ENCODE assay signal across 30 cellular contexts in the genomic region with DNA sequence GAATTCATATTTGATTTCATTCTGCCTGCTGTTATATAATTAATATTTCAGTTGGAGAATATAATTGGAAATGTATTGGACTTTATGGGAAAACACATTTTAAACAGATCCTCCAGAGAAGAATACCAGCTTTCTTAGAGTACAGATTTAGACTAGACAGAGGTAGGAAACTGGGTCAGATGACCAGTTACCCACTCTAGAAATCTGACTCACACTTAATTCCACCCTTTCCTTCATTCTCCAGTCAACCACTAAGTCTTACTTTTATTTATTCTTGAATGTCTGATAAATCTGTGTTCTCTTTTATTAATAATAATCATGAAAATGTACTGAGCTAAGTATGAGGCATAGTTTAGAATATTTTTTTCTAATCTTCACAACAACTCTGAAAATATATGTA.
A peak's percentile ranks its signal among the peaks of the same experiment; 100 is the strongest.
DNase-seq lines count a peak whose midpoint lies in the region; ATAC-seq, FAIRE-seq and TF ChIP-seq lines count a peak whose summit lies in the region.
"Had no signal": no experiment of that assay in that cellular context is flagged by ENCODE, and none has a peak within 500 bp of the region (broad histone marks: within the 10 kb centered on the region; RNA-seq: fewer than 3 reads in every experiment).

No MANE protein-coding gene starts in this region.

- peak overlapping the region; percentile 20; the same call in 1 of the 2 replicates for H3K27ac Mint-ChIP-seq in HFFc6
- H3K27ac Mint-ChIP-seq: activated CD4-positive, alpha-beta memory T cell treated with anti-CD3 and anti-CD28 coated beads for 36 hours; activated naive CD4-positive, alpha-beta T cell treated with anti-CD3 and anti-CD28 coated beads, Interleukin-2, amount 10 ng/mL, durations not matched to agents 7 days and 5 days; brain; CD14-positive monocyte; memory B cell; naive thymus-derived CD8-positive, alpha-beta T cell; T-helper 17 cell had no signal

- H3K27ac ChIP-seq in brain microvascular endothelial cell, result peak overlapping the region; percentile 42
- H3K27ac ChIP-seq: heart right ventricle, pancreas, SJSA1, tibial nerve had no signal

- H3K27me3 Mint-ChIP-seq in HFFc6 (ENCODE audit: insufficient read depth), result no peaks in the 10 kb centered on the region
- H3K27me3 Mint-ChIP-seq: activated naive CD4-positive, alpha-beta T cell treated with anti-CD3 and anti-CD28 coated beads, Interleukin-2, amount 10 ng/mL, durations not matched to agents 7 days and 5 days; brain had no signal

- peaks cover 10% of the 10 kb centered on the region for H3K9me3 Mint-ChIP-seq in HFFc6

- peaks cover 21% of the 10 kb centered on the region for H3K4me1 Mint-ChIP-seq in HFFc6 (ENCODE audit: low read depth)
- H3K4me1 Mint-ChIP-seq: activated naive CD4-positive, alpha-beta T cell treated with anti-CD3 and anti-CD28 coated beads, Interleukin-2, amount 10 ng/mL, durations not matched to agents 7 days and 5 days; brain; CD14-positive monocyte; memory B cell; T-helper 17 cell had no signal

- in situ Hi-C loops in brain microvascular endothelial cell (cut with HindIII; ENCODE audit: low pct_ligation_motif_present, low sequenced_read_pairs), result no loop called here

- TF ChIP-seq CTCF in HFFc6 (IDR thresholded peaks at IDR 0.05) (no peak), brain microvascular endothelial cell (IDR thresholded peaks at IDR 0.05; ENCODE audit: low read depth, low read length, missing control alignments) (no peak), lower leg skin (IDR thresholded peaks at IDR 0.05) (no peak)

- intact Hi-C loops in lower leg skin (cut with DNase I; ENCODE audit: low total_unique reads), result no loop called here
- intact Hi-C loops in Right ventricle myocardium superior (cut with DNase I), result no loop called here

- no peak for FAIRE-seq in RCC 7860 (lab: Jason Lieb, UNC)
- FAIRE-seq: GM12878, pancreas had no signal

- ATAC-seq in Right ventricle myocardium superior (ENCODE audit: poor library complexity), result no peak
- ATAC-seq: esophagus mucosa; GM12878; HCT116; heart right ventricle; naive thymus-derived CD8-positive, alpha-beta T cell; pancreas; stimulated activated naive CD8-positive, alpha-beta T cell treated with anti-CD3 and anti-CD28 coated beads, Interleukin-15, Interleukin-2, amounts not matched to agents 100 U/mL and 50 U/mL, for 24 hours; T-helper 17 cell had no signal

- H3K36me3 ChIP-seq in brain microvascular endothelial cell (replicated peaks), result no peaks in the 10 kb centered on the region
- H3K36me3 ChIP-seq: pancreas, SJSA1 had no signal

- H3K4me3 Mint-ChIP-seq in HFFc6, result no peak overlapping the region
- H3K4me3 Mint-ChIP-seq: activated CD4-positive, alpha-beta memory T cell treated with anti-CD3 and anti-CD28 coated beads for 36 hours; activated naive CD4-positive, alpha-beta T cell treated with anti-CD3 and anti-CD28 coated beads, Interleukin-2, amount 10 ng/mL, durations not matched to agents 7 days and 5 days; brain; CD14-positive monocyte; memory B cell; naive thymus-derived CD8-positive, alpha-beta T cell; T-helper 17 cell had no signal

- no peaks in the 10 kb centered on the region for H3K27me3 ChIP-seq in brain microvascular endothelial cell (replicated peaks)
- H3K27me3 ChIP-seq: heart right ventricle, pancreas, SJSA1, tibial nerve had no signal

- H3K36me3 Mint-ChIP-seq in HFFc6 (ENCODE audit: low read depth), result peaks cover 27% of the 10 kb centered on the region
- H3K36me3 Mint-ChIP-seq: activated CD4-positive, alpha-beta memory T cell treated with anti-CD3 and anti-CD28 coated beads for 36 hours; activated naive CD4-positive, alpha-beta T cell treated with anti-CD3 and anti-CD28 coated beads, Interleukin-2, amount 10 ng/mL, durations not matched to agents 7 days and 5 days; CD14-positive monocyte had no signal

- TF ChIP-seq POLR2A in lower leg skin (IDR thresholded peaks at IDR 0.05), result no peak

- no peak overlapping the region for H3K4me3 ChIP-seq in brain microvascular endothelial cell (ENCODE audit: low read depth, low read length)
- H3K4me3 ChIP-seq in lower leg skin (ENCODE audit: low read depth, poor library complexity, severe bottlenecking), result no peak overlapping the region
- H3K4me3 ChIP-seq: GM12878, heart right ventricle, pancreas, SJSA1, tibial nerve had no signal

- DNase-seq in A172 (ENCODE audit: low spot score) (peak; percentile 25), HFFc6 (peak; percentile 4), brain microvascular endothelial cell (peak; percentile 27), hepatic stellate cell (ENCODE audit: low spot score) (peak; percentile 25), RCC 7860 (ENCODE audit: low spot score) (no peak), NCI-H2227 treated with DMSO at 0.1 percent for 48 hours (lab: John Stamatoyannopoulos, UW) (no peak), lower leg skin (ENCODE audit: low spot score in 2 of 2) (no peak), Right ventricle myocardium superior (no peak)
- DNase-seq: 8988T; activated CD4-positive, alpha-beta memory T cell treated with anti-CD3 and anti-CD28 coated beads for 36 hours; activated naive CD4-positive, alpha-beta T cell treated with anti-CD3 and anti-CD28 coated beads, Interleukin-2, amount 10 ng/mL, durations not matched to agents 7 days and 5 days; activated T-cell treated with anti-CD3 and anti-CD28 coated beads, Interleukin-2, amount 50 U/mL, for 1 hour; GF-D8; heart right ventricle; naive thymus-derived CD8-positive, alpha-beta T cell; NCI-H146; NCI-H2171 treated with DMSO at 0.1 percent for 48 hours; OCI-M1; pancreas; stimulated activated CD4-positive, alpha-beta T cell treated with anti-CD3 and anti-CD28 coated beads, Interleukin-2, amount 100 ng/mL, for 24 hours; stimulated activated naive CD8-positive, alpha-beta T cell treated with anti-CD3 and anti-CD28 coated beads, Interleukin-15, Interleukin-2, amounts not matched to agents 100 U/mL and 50 U/mL, for 24 hours; T-helper 17 cell had no signal

Comparison
In these comparisons a context has a peak if more than half of its experiments do, and no peak if none do; other contexts are left out.
1. DNase-seq: peak in A172 (single experiment), HFFc6 (single experiment), brain microvascular endothelial cell (single experiment) and hepatic stellate cell (single experiment); none in RCC 7860 (single experiment), NCI-H2227 treated with DMSO at 0.1 percent for 48 hours (single experiment), lower leg skin (0 of 2) and Right ventricle myocardium superior (single experiment).